In the genomic region with DNA sequence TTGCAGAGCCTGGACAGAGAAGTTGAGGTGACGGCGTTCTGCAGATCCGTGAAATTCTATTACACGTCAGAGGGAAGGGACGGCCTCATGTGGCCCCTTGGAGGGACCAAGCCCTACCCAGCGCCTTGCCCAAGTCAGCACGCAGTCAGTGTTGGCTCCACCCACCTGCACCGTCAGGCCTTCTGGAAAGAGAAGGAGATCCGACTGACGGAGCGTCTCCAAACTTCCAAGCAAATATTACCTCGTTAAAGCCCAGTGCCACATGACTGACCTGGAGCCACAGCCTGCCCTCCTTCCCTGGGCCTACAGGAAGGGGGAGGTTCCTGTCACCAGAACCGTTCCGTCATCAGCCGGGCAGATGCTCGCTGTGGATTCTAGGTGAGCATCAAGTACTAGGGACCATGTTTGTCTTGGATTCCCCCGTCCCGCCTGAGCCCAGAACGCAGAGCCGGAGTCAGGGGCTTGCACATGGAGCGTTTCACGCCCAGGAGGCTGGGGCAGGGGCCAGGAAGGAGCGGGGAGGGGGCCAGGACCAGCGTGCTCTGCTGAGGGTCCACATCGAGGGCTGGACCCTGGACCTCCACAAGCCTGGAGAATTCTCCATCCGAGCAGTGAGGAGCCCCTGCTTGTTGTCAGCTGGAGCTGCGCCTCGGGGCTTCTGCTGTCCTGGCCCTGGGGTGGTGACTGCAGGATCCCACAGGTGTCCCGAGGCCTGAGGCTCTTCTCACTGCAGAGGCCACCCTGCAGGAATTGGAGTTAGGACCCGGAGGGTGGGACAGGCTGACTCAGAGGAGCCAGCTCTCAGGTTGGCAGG, we compare ENCODE assay signal across 14 cellular contexts. TPM values are rescaled to one million over a fixed set of nuclear protein-coding genes. Genes with fewer than 3 reads are reported as not detected.
A peak's percentile ranks its signal among the peaks of the same experiment; 100 is the strongest.
DNase-seq lines count a peak whose midpoint lies in the region; ATAC-seq and TF ChIP-seq lines count a peak whose summit lies in the region.
"Had no signal": no experiment of that assay in that cellular context is flagged by ENCODE, and none has a peak within 500 bp of the region (broad histone marks: within the 10 kb centered on the region; RNA-seq: fewer than 3 reads in every experiment).

No MANE protein-coding gene starts in this region.

- H3K9me3 Mint-ChIP-seq in activated T-helper 2 cell treated with anti-CD3 and anti-CD28 coated beads, Interferon-gamma antibody, Interleukin-2, Interleukin-4, amounts not matched to agents 10 μg/mL and 5 μg/mL and 100 μg/mL, durations not matched to agents 14 hours and 24 hours and 36 hours = no peaks in the 10 kb centered on the region
- no peaks in the 10 kb centered on the region for H3K9me3 Mint-ChIP-seq in CD8-positive, alpha-beta memory T cell

- peak in 3 of 5 donors; percentile 13 to 48 (median 17) for DNase-seq in heart left ventricle
- no peak for DNase-seq in left ventricle myocardium inferior
- peak; percentile 7 for DNase-seq in activated T-helper 2 cell treated with anti-CD3 and anti-CD28 coated beads, Interferon-gamma antibody, Interleukin-2, Interleukin-4, amounts not matched to agents 10 μg/mL and 5 μg/mL and 100 μg/mL, durations not matched to agents 14 hours and 24 hours and 36 hours (ENCODE audit: low spot score)
- peak; percentile 84 for DNase-seq in mesenteric fat pad (ENCODE audit: low spot score)
- peak; percentile 18 to 50 for DNase-seq in uterus
- DNase-seq in CD8-positive, alpha-beta memory T cell = no peak
- no peak for DNase-seq in NAMALWA (ENCODE audit: low spot score)
- DNase-seq: BE2C; caudate nucleus; stimulated activated CD4-positive, alpha-beta T cell treated with anti-CD3 and anti-CD28 coated beads, Interleukin-4, amount 100 ng/mL, for 4 hours; substantia nigra had no signal

- no peaks in the 10 kb centered on the region for H3K36me3 Mint-ChIP-seq in activated T-helper 2 cell treated with anti-CD3 and anti-CD28 coated beads, Interferon-gamma antibody, Interleukin-2, Interleukin-4, amounts not matched to agents 10 μg/mL and 5 μg/mL and 100 μg/mL, durations not matched to agents 14 hours and 24 hours and 36 hours (ENCODE audit: low read depth)
- no peaks in the 10 kb centered on the region for H3K36me3 Mint-ChIP-seq in CD8-positive, alpha-beta memory T cell
- H3K36me3 Mint-ChIP-seq: IgD-negative memory B cell had no signal

- H3K4me1 ChIP-seq in heart left ventricle (peaks cover 0 to 39% (median 25%) of the 10 kb centered on the region in 12 donors), left ventricle myocardium inferior (peaks cover 49% of the 10 kb centered on the region), uterus (peaks cover 3 to 4% of the 10 kb centered on the region in 2 donors)
- H3K4me1 ChIP-seq in CD8-positive, alpha-beta memory T cell (ENCODE audit: insufficient read depth, low read length) = peaks cover 22% of the 10 kb centered on the region

- no peak overlapping the region for H3K27ac Mint-ChIP-seq in activated T-helper 2 cell treated with anti-CD3 and anti-CD28 coated beads, Interferon-gamma antibody, Interleukin-2, Interleukin-4, amounts not matched to agents 10 μg/mL and 5 μg/mL and 100 μg/mL, durations not matched to agents 14 hours and 24 hours and 36 hours
- no peak overlapping the region for H3K27ac Mint-ChIP-seq in CD8-positive, alpha-beta memory T cell
- H3K27ac Mint-ChIP-seq: IgD-negative memory B cell had no signal

- H3K4me3 ChIP-seq in heart left ventricle (no peak overlapping the region), left ventricle myocardium inferior (no peak overlapping the region), uterus (no peak overlapping the region)
- no peak overlapping the region for H3K4me3 ChIP-seq in CD8-positive, alpha-beta memory T cell (ENCODE audit: low read length)
- H3K4me3 ChIP-seq: Peyer's patch had no signal

- intact Hi-C loops in heart left ventricle (cut with DNase I) = loop anchor here in 1 of 10 donors (2.0 kb wide), 1 partner anchor 24 kb away; no protein-coding TSS in a partner anchor
- intact Hi-C loops in left ventricle myocardium inferior (cut with micrococcal nuclease) = no loop called here
- intact Hi-C loops in activated T-helper 2 cell treated with anti-CD3 and anti-CD28 coated beads, Interferon-gamma antibody, Interleukin-2, Interleukin-4, amounts not matched to agents 10 μg/mL and 5 μg/mL and 100 μg/mL, durations not matched to agents 14 hours and 24 hours and 36 hours (cut with micrococcal nuclease) = no loop called here
- intact Hi-C loops in uterus (cut with DNase I; ENCODE audit: low total_unique reads) = no loop called here

- POLR2A ChIA-PET in CD8-positive, alpha-beta memory T cell (lab: Charles Lee) = no interaction called here

- H3K9me3 ChIP-seq in heart left ventricle = no peaks in the 10 kb centered on the region
- H3K9me3 ChIP-seq in left ventricle myocardium inferior (replicated peaks) = no peaks in the 10 kb centered on the region
- H3K9me3 ChIP-seq in uterus = no peaks in the 10 kb centered on the region
- no peaks in the 10 kb centered on the region for H3K9me3 ChIP-seq in CD8-positive, alpha-beta memory T cell (ENCODE audit: low read length)
- H3K9me3 ChIP-seq: BE2C, Peyer's patch had no signal

- H3K36me3 ChIP-seq in heart left ventricle (no peaks in the 10 kb centered on the region), left ventricle myocardium inferior (no peaks in the 10 kb centered on the region), uterus (no peaks in the 10 kb centered on the region)
- H3K36me3 ChIP-seq in CD8-positive, alpha-beta memory T cell (ENCODE audit: insufficient read depth, low read length) = no peaks in the 10 kb centered on the region
- H3K36me3 ChIP-seq: BE2C, Peyer's patch had no signal

- H3K27ac ChIP-seq in heart left ventricle = peak overlapping the region in 5 of 12 donors; percentile 14 to 73 (median 38)
- no peak overlapping the region for H3K27ac ChIP-seq in left ventricle myocardium inferior (replicated peaks)
- peak overlapping the region; percentile 72 to 82 for H3K27ac ChIP-seq in uterus
- no peak overlapping the region for H3K27ac ChIP-seq in CD8-positive, alpha-beta memory T cell (ENCODE audit: low read depth, low read length)
- H3K27ac ChIP-seq: Peyer's patch had no signal

- CTCF ChIA-PET in CD8-positive, alpha-beta memory T cell (lab: Charles Lee) = no interaction called here

- TF ChIP-seq CTCF in heart left ventricle (IDR thresholded peaks at IDR 0.05) = no peak
- TF ChIP-seq CTCF in left ventricle myocardium inferior (IDR thresholded peaks at IDR 0.05; ENCODE audit: borderline replicate concordance) = no peak
- no peak for TF ChIP-seq CTCF in uterus (IDR thresholded peaks at IDR 0.05)

- no peak overlapping the region for H3K4me3 Mint-ChIP-seq in activated T-helper 2 cell treated with anti-CD3 and anti-CD28 coated beads, Interferon-gamma antibody, Interleukin-2, Interleukin-4, amounts not matched to agents 10 μg/mL and 5 μg/mL and 100 μg/mL, durations not matched to agents 14 hours and 24 hours and 36 hours (ENCODE audit: low read depth)
- H3K4me3 Mint-ChIP-seq in CD8-positive, alpha-beta memory T cell = no peak overlapping the region
- H3K4me3 Mint-ChIP-seq: IgD-negative memory B cell had no signal

- WGBS in heart left ventricle, 4 donors = 78 to 84% (median 79%) methylated on average over 27 to 30 of the region's 30 CpGs

- H3K4me1 Mint-ChIP-seq in activated T-helper 2 cell treated with anti-CD3 and anti-CD28 coated beads, Interferon-gamma antibody, Interleukin-2, Interleukin-4, amounts not matched to agents 10 μg/mL and 5 μg/mL and 100 μg/mL, durations not matched to agents 14 hours and 24 hours and 36 hours (ENCODE audit: low read depth) = peaks cover 9% of the 10 kb centered on the region
- H3K4me1 Mint-ChIP-seq in CD8-positive, alpha-beta memory T cell = peaks cover 11 to 23% (median 13%) of the 10 kb centered on the region in 3 donors

- TF ChIP-seq POLR2A in heart left ventricle (IDR thresholded peaks at IDR 0.05) (no peak), uterus (IDR thresholded peaks at IDR 0.05) (no peak)

- H3K27me3 ChIP-seq in heart left ventricle (no peaks in the 10 kb centered on the region), left ventricle myocardium inferior (ENCODE audit: low read depth) (no peaks in the 10 kb centered on the region), uterus (no peaks in the 10 kb centered on the region)
- H3K27me3 ChIP-seq in CD8-positive, alpha-beta memory T cell (ENCODE audit: insufficient read depth, low read length, poor library complexity, severe bottlenecking) = no peaks in the 10 kb centered on the region
- H3K27me3 ChIP-seq: BE2C, Peyer's patch had no signal

- H3K27me3 Mint-ChIP-seq in activated T-helper 2 cell treated with anti-CD3 and anti-CD28 coated beads, Interferon-gamma antibody, Interleukin-2, Interleukin-4, amounts not matched to agents 10 μg/mL and 5 μg/mL and 100 μg/mL, durations not matched to agents 14 hours and 24 hours and 36 hours (ENCODE audit: low read depth) = peaks cover 4% of the 10 kb centered on the region
- H3K27me3 Mint-ChIP-seq in CD8-positive, alpha-beta memory T cell = no peaks in the 10 kb centered on the region

- no peak for ATAC-seq in heart left ventricle
- no peak for ATAC-seq in GM21619 (IDR thresholded peaks at IDR 0.05; ENCODE audit: unreplicated experiment)

RNA-seq across cellular contexts. Expression of gene METRNL, which starts 22.6 kb away (rescaled TPM):
- 100 to 1,000 TPM in 1 of 9 donors, 10 to 100 TPM in 8; 60.6 to 121 (median 79.5) TPM for total RNA-seq in heart left ventricle
- polyA plus RNA-seq in heart left ventricle = 100 to 1,000 TPM in 1 of 2 donors, 10 to 100 TPM in 1; 59.4 to 144 TPM
- 75.2 TPM for total RNA-seq in left ventricle myocardium inferior
- 71.0 and 74.7 TPM in 2 replicates for total RNA-seq in activated T-helper 2 cell treated with anti-CD3 and anti-CD28 coated beads, Interferon-gamma antibody, Interleukin-2, Interleukin-4, amounts not matched to agents 10 μg/mL and 5 μg/mL and 100 μg/mL, durations not matched to agents 14 hours and 24 hours and 36 hours
- 151 TPM for total RNA-seq in mesenteric fat pad
- total RNA-seq in uterus = 10 to 100 TPM; 25.0 to 44.4 (median 35.8) TPM
- total RNA-seq in CD8-positive, alpha-beta memory T cell = 10 to 100 TPM; 22.3 to 22.9 TPM
- 2.6 TPM for polyA plus RNA-seq in CD8-positive, alpha-beta memory T cell

Comparison
In these comparisons a context has a peak if more than half of its experiments do, and no peak if none do; other contexts are left out.
1. DNase-seq: peak in heart left ventricle (3 of 5), activated T-helper 2 cell treated with anti-CD3 and anti-CD28 coated beads, Interferon-gamma antibody, Interleukin-2, Interleukin-4, amounts not matched to agents 10 μg/mL and 5 μg/mL and 100 μg/mL, durations not matched to agents 14 hours and 24 hours and 36 hours (single experiment), mesenteric fat pad (single experiment) and uterus (2 of 2); none in left ventricle myocardium inferior (single experiment), CD8-positive, alpha-beta memory T cell (0 of 5) and NAMALWA (single experiment).
2. H3K27ac ChIP-seq: peak in uterus (2 of 2); none in left ventricle myocardium inferior (single experiment) and CD8-positive, alpha-beta memory T cell (single experiment).